Comparison of ENCODE assay signal across 24 cellular contexts in genomic region chr5:113164016-113164415, GRCh38.
DNase-seq lines count a peak whose midpoint lies in the region; ATAC-seq, FAIRE-seq and TF ChIP-seq lines count a peak whose summit lies in the region.
"Had no signal": no experiment of that assay in that cellular context is flagged by ENCODE, and none has a peak within 500 bp of the region (broad histone marks: within the 10 kb centered on the region; RNA-seq: fewer than 3 reads in every experiment).

No MANE protein-coding gene starts in this region.

- CTCF ChIA-PET in MCF 10A (lab: Yijun Ruan, JAX) = interaction anchor here (0.7 to 1.4 kb wide), 3 partner anchors 18 to 102 kb away, joined by 3 to 4 read pairs (median 3); no protein-coding TSS in a partner anchor

- peak; percentile 59 for DNase-seq in DMS 273 (lab: John Stamatoyannopoulos, UW; ENCODE audit: unreplicated experiment)
- no peak for DNase-seq in DMS 273 treated with DMSO at 0.1 percent for 48 hours (lab: John Stamatoyannopoulos, UW)
- DNase-seq in NCI-H226 = peak; percentile 15
- peak; percentile 47 for DNase-seq in cerebellar cortex (ENCODE audit: low spot score)
- DNase-seq in keratinocyte (ENCODE audit: low read depth, low spot score) = no peak
- no peak for DNase-seq in MCF 10A (ENCODE audit: unreplicated experiment)
- DNase-seq in stimulated activated effector memory CD8-positive, alpha-beta T cell treated with anti-CD3 and anti-CD28 coated beads, Interleukin-12 subunit alpha, Interleukin-12 subunit beta, amount 100 ng/mL, for 72 hours (ENCODE audit: low spot score in 2 of 2) = no peak
- DNase-seq in esophagus muscularis mucosa (ENCODE audit: extremely low spot score) = no peak
- DNase-seq: CD8-positive, alpha-beta T cell; DMS53; GDM1; KBM-7; MM.1S; NCI-H2029; NCI-H510A treated with DMSO at 0.1 percent for 48 hours; NCI-H774; Right ventricle myocardium superior; T-helper 1 cell had no signal

- H3K9ac ChIP-seq in keratinocyte (ENCODE audit: control insufficient read depth, extremely low read depth, insufficient read depth, low read length) = no peak overlapping the region

- no peak overlapping the region for H2AFZ ChIP-seq in keratinocyte (ENCODE audit: control insufficient read depth, low read length)
- H2AFZ ChIP-seq: PC-9 had no signal

- BruUV-seq in MCF 10A (replicated peaks; lab: Mats Ljungman, UMichigan) = no TSS peak

- no peaks in the 10 kb centered on the region for H3K36me3 ChIP-seq in keratinocyte (ENCODE audit: control insufficient read depth in 2 of 2, extremely low read depth in 1 of 2, insufficient read depth in 2 of 2, low read length in 2 of 2)
- no peaks in the 10 kb centered on the region for H3K36me3 ChIP-seq in esophagus muscularis mucosa

- H3K36me3 Mint-ChIP-seq in MCF 10A (ENCODE audit: insufficient read depth, unreplicated experiment) = peaks cover 15% of the 10 kb centered on the region
- H3K36me3 Mint-ChIP-seq in stimulated activated effector memory CD8-positive, alpha-beta T cell treated with anti-CD3 and anti-CD28 coated beads, Interleukin-12 subunit alpha, Interleukin-12 subunit beta, amount 100 ng/mL, for 72 hours = no peaks in the 10 kb centered on the region
- H3K36me3 Mint-ChIP-seq: CD8-positive, alpha-beta T cell had no signal

- FAIRE-seq in keratinocyte (lab: Jason Lieb, UNC) = peak; percentile 23
- FAIRE-seq: GM12878, HepG2 had no signal

- H3K4me3 Mint-ChIP-seq in MCF 10A (ENCODE audit: unreplicated experiment) = no peak overlapping the region
- H3K4me3 Mint-ChIP-seq in stimulated activated effector memory CD8-positive, alpha-beta T cell treated with anti-CD3 and anti-CD28 coated beads, Interleukin-12 subunit alpha, Interleukin-12 subunit beta, amount 100 ng/mL, for 72 hours = no peak overlapping the region
- H3K4me3 Mint-ChIP-seq: B cell; CD8-positive, alpha-beta T cell had no signal

- H3K9me1 ChIP-seq in keratinocyte (ENCODE audit: control insufficient read depth, extremely low read depth, insufficient read depth, low read length) = peaks cover 3% of the 10 kb centered on the region

- H3K27me3 ChIP-seq in keratinocyte (ENCODE audit: control insufficient read depth, extremely low read depth, insufficient read depth, low read length) (no peaks in the 10 kb centered on the region), esophagus muscularis mucosa (no peaks in the 10 kb centered on the region)

- H3K4me1 ChIP-seq in keratinocyte (ENCODE audit: control insufficient read depth, extremely low read depth, insufficient read depth, low read length) = peaks cover 78% of the 10 kb centered on the region
- peaks cover 19 to 35% (median 26%) of the 10 kb centered on the region in 4 donors for H3K4me1 ChIP-seq in esophagus muscularis mucosa

- no peak overlapping the region for H3K27ac Mint-ChIP-seq in MCF 10A (ENCODE audit: low read depth, unreplicated experiment)
- H3K27ac Mint-ChIP-seq in stimulated activated effector memory CD8-positive, alpha-beta T cell treated with anti-CD3 and anti-CD28 coated beads, Interleukin-12 subunit alpha, Interleukin-12 subunit beta, amount 100 ng/mL, for 72 hours = no peak overlapping the region
- H3K27ac Mint-ChIP-seq: B cell; CD8-positive, alpha-beta T cell had no signal

- no peak for ATAC-seq in stimulated activated effector memory CD8-positive, alpha-beta T cell treated with anti-CD3 and anti-CD28 coated beads, Interleukin-12 subunit alpha, Interleukin-12 subunit beta, amount 100 ng/mL, for 72 hours
- ATAC-seq: CD8-positive, alpha-beta T cell; GM12878; HepG2 had no signal

- no peak for TF ChIP-seq EP300 in esophagus muscularis mucosa (IDR thresholded peaks at IDR 0.05)

- POLR2A ChIA-PET in MCF 10A (lab: Yijun Ruan, JAX) = interaction anchor here (0.5 to 2.2 kb wide), 9 partner anchors 9 to 760 kb away, joined by 3 to 7 read pairs (median 4); no protein-coding TSS in a partner anchor

- peaks cover 40% of the 10 kb centered on the region for H3K79me2 ChIP-seq in keratinocyte (ENCODE audit: control insufficient read depth, insufficient read depth, low read length)

- no peaks in the 10 kb centered on the region for H4K20me1 ChIP-seq in keratinocyte (ENCODE audit: control insufficient read depth, extremely low read depth, insufficient read depth, low read length)

- H3K4me2 ChIP-seq in keratinocyte (ENCODE audit: control insufficient read depth, extremely low read depth, insufficient read depth, low read depth, low read length) = no peak overlapping the region

- H3K9me3 ChIP-seq in keratinocyte (ENCODE audit: control insufficient read depth, low read depth, low read length) (no peaks in the 10 kb centered on the region), esophagus muscularis mucosa (no peaks in the 10 kb centered on the region)

- no peak for TF ChIP-seq POLR2A in esophagus muscularis mucosa (IDR thresholded peaks at IDR 0.05; ENCODE audit: low read depth)

- H3K27ac ChIP-seq in keratinocyte (ENCODE audit: control insufficient read depth, insufficient read depth, low read length) (peak overlapping the region; percentile 95), esophagus muscularis mucosa (replicated peaks in 1 of 4) (no peak overlapping the region)
- H3K27ac ChIP-seq: 22Rv1, C4-2B had no signal

- intact Hi-C loops in MCF 10A (cut with micrococcal nuclease) = loop anchor here (5.0 kb wide), 1 partner anchor 348 kb away; the partner anchor contains the start of gene YTHDC2
- intact Hi-C loops in esophagus muscularis mucosa (cut with DNase I) = no loop called here

- TF ChIP-seq CTCF in keratinocyte (optimal IDR thresholded peaks at IDR 0.05 in 1 of 3, IDR thresholded peaks at IDR 0.05 in 1 of 3, conservative IDR thresholded peaks at IDR 0.05 in 1 of 3; ENCODE audit: extremely low read depth in 1 of 3, insufficient read depth in 2 of 3, low read length in 3 of 3) (no peak), MCF 10A (IDR thresholded peaks at IDR 0.05; ENCODE audit: unreplicated experiment) (no peak), esophagus muscularis mucosa (IDR thresholded peaks at IDR 0.05) (no peak)

- dilution Hi-C loops in keratinocyte (cut with MboI; ENCODE audit: extremely low pct_ligation_motif_present, low sequenced_read_pairs) = no loop called here

- H3K4me1 Mint-ChIP-seq in MCF 10A (ENCODE audit: insufficient read depth, unreplicated experiment) = peaks cover 69% of the 10 kb centered on the region
- peaks cover 10% of the 10 kb centered on the region for H3K4me1 Mint-ChIP-seq in stimulated activated effector memory CD8-positive, alpha-beta T cell treated with anti-CD3 and anti-CD28 coated beads, Interleukin-12 subunit alpha, Interleukin-12 subunit beta, amount 100 ng/mL, for 72 hours
- H3K4me1 Mint-ChIP-seq: B cell had no signal

- 50% methylated on average over 1 of the region's 1 CpG for WGBS in esophagus muscularis mucosa

- H3K27me3 Mint-ChIP-seq in MCF 10A (ENCODE audit: insufficient read depth, unreplicated experiment) = no peaks in the 10 kb centered on the region

- no peak overlapping the region for H3K4me3 ChIP-seq in keratinocyte (ENCODE audit: control insufficient read depth in 2 of 3, extremely low read depth in 1 of 3, insufficient read depth in 2 of 3, low read depth in 1 of 3, low read length in 3 of 3)
- H3K4me3 ChIP-seq in esophagus muscularis mucosa = no peak overlapping the region
- H3K4me3 ChIP-seq: GM12878, PC-9 had no signal

- no peaks in the 10 kb centered on the region for H3K9me3 Mint-ChIP-seq in MCF 10A (ENCODE audit: unreplicated experiment)
- no peaks in the 10 kb centered on the region for H3K9me3 Mint-ChIP-seq in stimulated activated effector memory CD8-positive, alpha-beta T cell treated with anti-CD3 and anti-CD28 coated beads, Interleukin-12 subunit alpha, Interleukin-12 subunit beta, amount 100 ng/mL, for 72 hours
- H3K9me3 Mint-ChIP-seq: CD8-positive, alpha-beta T cell had no signal

Comparison
In these comparisons a context has a peak if more than half of its experiments do, and no peak if none do; other contexts are left out.
1. DNase-seq: peak in DMS 273 (single experiment), NCI-H226 (single experiment) and cerebellar cortex (single experiment); none in DMS 273 treated with DMSO at 0.1 percent for 48 hours (single experiment), keratinocyte (single experiment), MCF 10A (single experiment), stimulated activated effector memory CD8-positive, alpha-beta T cell treated with anti-CD3 and anti-CD28 coated beads, Interleukin-12 subunit alpha, Interleukin-12 subunit beta, amount 100 ng/mL, for 72 hours (0 of 2) and esophagus muscularis mucosa (single experiment).